Comparison of ENCODE assay signal across 19 cellular contexts in the genomic region with DNA sequence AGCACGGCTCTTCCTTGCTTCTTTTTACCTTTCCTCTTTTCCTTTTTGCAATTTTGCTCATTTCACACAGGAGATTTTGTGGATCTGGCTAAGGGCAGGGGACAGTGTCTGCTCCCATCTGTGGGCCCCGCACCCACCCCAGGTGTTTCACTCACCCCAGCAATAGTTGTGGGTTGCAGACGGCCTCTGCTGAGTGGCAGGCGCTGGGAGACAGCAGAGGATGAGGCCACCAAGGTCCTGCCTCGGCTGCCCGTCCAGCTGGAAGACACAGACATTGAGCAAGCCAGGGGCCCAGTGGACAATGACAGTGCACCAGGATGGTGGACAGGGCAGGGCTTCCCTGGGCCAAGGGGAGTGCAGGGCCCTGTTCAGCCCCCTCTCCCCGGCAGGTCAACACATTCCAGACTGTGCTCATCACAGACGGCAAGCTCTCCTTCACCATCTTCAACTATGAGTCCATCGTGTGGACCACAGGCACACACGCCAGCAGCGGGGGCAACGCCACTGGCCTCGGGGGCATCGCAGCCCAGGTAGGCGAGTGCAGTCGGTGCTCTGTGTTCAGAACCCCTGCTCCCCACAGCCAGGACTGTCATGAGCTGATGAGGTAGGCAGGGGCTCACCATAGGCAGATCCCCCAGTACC. TPM values are rescaled to one million over a fixed set of nuclear protein-coding genes. Genes with fewer than 3 reads are reported as not detected.
A peak's percentile ranks its signal among the peaks of the same experiment; 100 is the strongest.
DNase-seq lines count a peak whose midpoint lies in the region; ATAC-seq and TF ChIP-seq lines count a peak whose summit lies in the region.
"Had no signal": no experiment of that assay in that cellular context is flagged by ENCODE, and none has a peak within 500 bp of the region (broad histone marks: within the 10 kb centered on the region; RNA-seq: fewer than 3 reads in every experiment).

No MANE protein-coding gene starts in this region.

- peaks cover 0 to 4% (median under 1%) of the 10 kb centered on the region in 3 donors for H3K9me3 Mint-ChIP-seq in T-cell

- peaks cover 0 to 35% (median 6%) of the 10 kb centered on the region in 9 donors for H3K36me3 ChIP-seq in heart right ventricle
- peaks cover 0 to 34% of the 10 kb centered on the region in 2 donors for H3K36me3 ChIP-seq in lung (ENCODE audit: control insufficient read depth in 2 of 2, insufficient read depth in 2 of 2, low read length in 2 of 2)
- H3K36me3 ChIP-seq in sigmoid colon, result peaks cover 0 to 1% (median 0%) of the 10 kb centered on the region in 4 donors
- H3K36me3 ChIP-seq: BLaER1 treated with 17β-estradiol and CSF1 and Interleukin-3, amounts not matched to agents 10 nM and 100 nM had no signal

- peaks cover 6 to 17% (median 16%) of the 10 kb centered on the region in 3 donors for H3K4me1 Mint-ChIP-seq in T-cell

- intact Hi-C loops in cardiac septum (cut with DNase I), result no loop called here
- intact Hi-C loops in heart right ventricle (cut with DNase I), result no loop called here
- intact Hi-C loops in sigmoid colon (cut with DNase I), result no loop called here

- H3K27me3 ChIP-seq in heart right ventricle (peaks cover 0 to 16% (median 5%) of the 10 kb centered on the region in 7 donors), lung (ENCODE audit: control insufficient read depth, insufficient read depth) (no peaks in the 10 kb centered on the region), sigmoid colon (peaks cover 0 to 28% (median 20%) of the 10 kb centered on the region in 3 donors)

- DNase-seq in cardiac septum (ENCODE audit: low spot score), result peak; percentile 65
- DNase-seq in heart right ventricle, result no peak
- DNase-seq in T-cell, result peak in 1 of 34 experiments; percentile 7
- DNase-seq in lung (ENCODE audit: low spot score), result peak; percentile 26
- DNase-seq in sigmoid colon, result peak; percentile 42
- DNase-seq in activated CD8-positive, alpha-beta memory T cell treated with anti-CD3 and anti-CD28 coated beads for 24 hours, result no peak
- DNase-seq in omental fat pad (ENCODE audit: low spot score), result no peak
- DNase-seq: COR-L47; DMS153; KBM-7; NCI-H1417 treated with DMSO at 0.1 percent for 48 hours; NCI-H2029; NCI-H2171; NCI-H446 treated with DMSO at 0.1 percent for 48 hours; NK-92 treated with Interleukin-12 subunit alpha and Interleukin-12 subunit beta, amount 100 ng/mL, for 24 hours; OCI-M1; SIG-M5 had no signal

- no peak for TF ChIP-seq POLR2A in sigmoid colon (IDR thresholded peaks at IDR 0.05)

- 84 to 91% methylated on average over 15 to 16 of the region's 16 CpGs for WGBS in heart right ventricle, 2 donors
- 94 to 95% methylated on average over 16 of the region's 16 CpGs for WGBS in lung, 2 donors
- 87 to 89% methylated on average over 16 of the region's 16 CpGs for WGBS in sigmoid colon, 2 donors

- H3K9me3 ChIP-seq in heart right ventricle (no peaks in the 10 kb centered on the region), lung (ENCODE audit: control insufficient read depth in 2 of 2, insufficient read depth in 1 of 2, low read length in 1 of 2) (no peaks in the 10 kb centered on the region), sigmoid colon (no peaks in the 10 kb centered on the region)
- H3K9me3 ChIP-seq: BLaER1 treated with 17β-estradiol and CSF1 and Interleukin-3, amounts not matched to agents 10 nM and 100 nM had no signal

- H3K4me1 ChIP-seq in heart right ventricle (peaks cover 3 to 10% (median 9%) of the 10 kb centered on the region in 9 donors), lung (ENCODE audit: control insufficient read depth in 2 of 2, insufficient read depth in 2 of 2, low read length in 2 of 2) (peaks cover 0 to 11% of the 10 kb centered on the region in 2 donors), sigmoid colon (peaks cover 0 to 17% (median 14%) of the 10 kb centered on the region in 4 donors)

- CTCF ChIA-PET in T-cell (lab: Charles Lee), result no interaction called here

- H3K36me3 Mint-ChIP-seq in T-cell, result no peaks in the 10 kb centered on the region

- ATAC-seq in heart right ventricle, result no peak
- ATAC-seq in T-cell (replicated peaks in 1 of 4), result no peak
- no peak for ATAC-seq in lung (ENCODE audit: insufficient read depth, low FRiP score)
- no peak for ATAC-seq in HG02610 (IDR thresholded peaks at IDR 0.05; ENCODE audit: unreplicated experiment)
- no peak for ATAC-seq in omental fat pad (ENCODE audit: low FRiP score)

- no peak for TF ChIP-seq CTCF in heart right ventricle (IDR thresholded peaks at IDR 0.05)
- TF ChIP-seq CTCF in lung (IDR thresholded peaks at IDR 0.05; ENCODE audit: control extremely low read depth, extremely low read depth), result no peak
- TF ChIP-seq CTCF in sigmoid colon (IDR thresholded peaks at IDR 0.05), result no peak
- TF ChIP-seq CTCF in omental fat pad (IDR thresholded peaks at IDR 0.05), result no peak

- POLR2A ChIA-PET in T-cell (lab: Charles Lee), result no interaction called here

- H3K27me3 Mint-ChIP-seq in T-cell, result no peaks in the 10 kb centered on the region

- H3K4me3 ChIP-seq in heart right ventricle (no peak overlapping the region), lung (no peak overlapping the region), sigmoid colon (no peak overlapping the region)
- H3K4me3 ChIP-seq: BLaER1 treated with 17β-estradiol and CSF1 and Interleukin-3, amounts not matched to agents 10 nM and 100 nM had no signal

- no peak for TF ChIP-seq EP300 in sigmoid colon (IDR thresholded peaks at IDR 0.05)

- H3K27ac ChIP-seq in heart right ventricle (no peak overlapping the region), lung (ENCODE audit: low read depth in 1 of 2, low read length in 1 of 2) (no peak overlapping the region), sigmoid colon (no peak overlapping the region)
- H3K27ac ChIP-seq: BLaER1 treated with 17β-estradiol and CSF1 and Interleukin-3, amounts not matched to agents 10 nM and 100 nM had no signal

- peak overlapping the region; percentile 32 to 34 for H3K27ac Mint-ChIP-seq in T-cell

- H3K4me3 Mint-ChIP-seq in T-cell, result peak overlapping the region in 1 of 3 donors; percentile 11

RNA-seq across cellular contexts. Expression of a gene that starts 35.0 kb away (rescaled TPM):
- total RNA-seq in cardiac septum, result 9.7 TPM
- total RNA-seq in heart right ventricle, result 10 to 100 TPM in 1 of 10 donors, 1 to 10 TPM in 9; 3.9 to 12.7 (median 6.3) TPM
- 1 to 10 TPM; 4.2 to 6.9 TPM for polyA plus RNA-seq in heart right ventricle
- 10 to 100 TPM; 37.7 to 82.5 (median 69.4) TPM for total RNA-seq in T-cell
- total RNA-seq in lung, result 10 to 100 TPM; 57.1 to 74.6 TPM
- 10 to 100 TPM in 1 of 2 donors, 1 to 10 TPM in 1; 5.9 to 12.3 TPM for polyA plus RNA-seq in lung
- 10 to 100 TPM in 3 of 4 donors, 1 to 10 TPM in 1; 8.3 to 37.1 (median 17.0) TPM for total RNA-seq in sigmoid colon
- 1 to 10 TPM in 2 of 3 donors, under 1 TPM in 1; 0.69 to 6.3 (median 3.0) TPM for polyA plus RNA-seq in sigmoid colon
- 10 to 100 TPM; 18.0 to 52.2 (median 32.5) TPM for total RNA-seq in omental fat pad

Comparison
In these comparisons a context has a peak if more than half of its experiments do, and no peak if none do; other contexts are left out.
1. DNase-seq: peak in cardiac septum (single experiment), lung (single experiment) and sigmoid colon (single experiment); none in heart right ventricle (0 of 2), activated CD8-positive, alpha-beta memory T cell treated with anti-CD3 and anti-CD28 coated beads for 24 hours (single experiment) and omental fat pad (single experiment).